Comparison of ENCODE assay signal across 1 cellular context in genomic region chr3:57951106-57951882, GRCh38.
A peak's percentile ranks its signal among the peaks of the same experiment; 100 is the strongest.
TF ChIP-seq lines count a peak whose summit lies in the region.

No MANE protein-coding gene starts in this region.

TF ChIP-seq in K562, 482 proteins besides CTCF, POLR2A, EP300 and RAD21 (continued from another document and continues in another):
- TF ChIP-seq NRF1 (conservative IDR thresholded peaks at IDR 0.05 in 1 of 2, IDR thresholded peaks at IDR 0.05 in 1 of 2), result 0 out of 4 replicates have a peak, but pooled peaks of 1 of the 2 experiments have one; percentile 32
- peak; percentile 95 for TF ChIP-seq ATF3 (IDR thresholded peaks at IDR 0.05)
- TF ChIP-seq ATF3 (CRISPR knock-in tag; conservative IDR thresholded peaks at IDR 0.05), result no peak
- no peak for TF ChIP-seq ZNF444 (CRISPR knock-in tag; IDR thresholded peaks at IDR 0.05)
- TF ChIP-seq ZNF174 (CRISPR knock-in tag; IDR thresholded peaks at IDR 0.05), result no peak
- TF ChIP-seq ZNF655 (CRISPR knock-in tag; IDR thresholded peaks at IDR 0.05), result no peak
- peak; percentile 91 for TF ChIP-seq ATF7 (IDR thresholded peaks at IDR 0.05)
- peak; percentile 39; the same call in 1 of the 2 replicates for TF ChIP-seq ESRRA (IDR thresholded peaks at IDR 0.05; ENCODE audit: borderline replicate concordance, low read depth)
- TF ChIP-seq CBFA2T2 (conservative IDR thresholded peaks at IDR 0.05), result no peak
- peak; percentile 45; the same call in 1 of the 2 replicates for TF ChIP-seq CBFA2T3 (IDR thresholded peaks at IDR 0.05)
- no peak for TF ChIP-seq ZNF143 (CRISPR knock-in tag; IDR thresholded peaks at IDR 0.05)
- TF ChIP-seq GTF3C2 (IDR thresholded peaks at IDR 0.05; ENCODE audit: borderline replicate concordance, extremely low read depth, insufficient read length), result no peak
- TF ChIP-seq PCBP1 (IDR thresholded peaks at IDR 0.05; ENCODE audit: low read depth, low read length, poor library complexity, severe bottlenecking), result no peak
- TF ChIP-seq MTF1 (CRISPR knock-in tag; IDR thresholded peaks at IDR 0.05; ENCODE audit: borderline replicate concordance), result no peak
- peak; percentile 96 for TF ChIP-seq MEIS2 (IDR thresholded peaks at IDR 0.05; ENCODE audit: partially characterized antibody)
- TF ChIP-seq NCOA6 (IDR thresholded peaks at IDR 0.05), result no peak
- TF ChIP-seq MED1 (CRISPR knock-in tag; IDR thresholded peaks at IDR 0.05; ENCODE audit: borderline replicate concordance), result no peak
- no peak for TF ChIP-seq ZKSCAN1 (IDR thresholded peaks at IDR 0.05; ENCODE audit: low read depth, low read length)
- peak; percentile 17 for TF ChIP-seq MGA (IDR thresholded peaks at IDR 0.05)
- TF ChIP-seq ZNF212 (CRISPR knock-in tag; IDR thresholded peaks at IDR 0.05), result no peak
- TF ChIP-seq ZNF41 (CRISPR knock-in tag; conservative IDR thresholded peaks at IDR 0.05), result no peak
- TF ChIP-seq ZZZ3 (IDR thresholded peaks at IDR 0.05), result no peak
- no peak for TF ChIP-seq FUS (optimal IDR thresholded peaks at IDR 0.05; ENCODE audit: low read depth, low read length)
- TF ChIP-seq MAZ (CRISPR knock-in tag; conservative IDR thresholded peaks at IDR 0.05 in 1 of 2, IDR thresholded peaks at IDR 0.05 in 1 of 2), result no peak
- TF ChIP-seq ZNF589 (CRISPR knock-in tag; IDR thresholded peaks at IDR 0.05; ENCODE audit: low read depth), result peak; percentile 60; the same call in 1 of the 2 replicates
- TF ChIP-seq NR4A1 (CRISPR knock-in tag; IDR thresholded peaks at IDR 0.05), result no peak
- TF ChIP-seq NR4A1 (tag; IDR thresholded peaks at IDR 0.05), result no peak
- TF ChIP-seq HMBOX1 (IDR thresholded peaks at IDR 0.05), result no peak
- TF ChIP-seq NCOA2 (IDR thresholded peaks at IDR 0.05; ENCODE audit: partially characterized antibody in 2 of 2), result no peak
- 0 out of 2 replicates have a peak, but pooled peaks have one; percentile 46 for TF ChIP-seq BACH1 (tag; IDR thresholded peaks at IDR 0.05)
- no peak for TF ChIP-seq ZFP91 (CRISPR knock-in tag; IDR thresholded peaks at IDR 0.05)
- TF ChIP-seq MAFK (IDR thresholded peaks at IDR 0.05; ENCODE audit: low read length), result peak; percentile 29; the same call in 1 of the 2 replicates
- peak; percentile 9 for TF ChIP-seq FOS (IDR thresholded peaks at IDR 0.05; ENCODE audit: extremely low read depth, insufficient read length)
- TF ChIP-seq MAFG (tag; conservative IDR thresholded peaks at IDR 0.05), result no peak
- TF ChIP-seq RBM22 (IDR thresholded peaks at IDR 0.05; ENCODE audit: low read depth, low read length, poor library complexity, severe bottlenecking), result no peak
- no peak for TF ChIP-seq SP2 (IDR thresholded peaks at IDR 0.05; ENCODE audit: extremely low read depth, low read depth, low read length, poor library complexity, severe bottlenecking)
- TF ChIP-seq HINFP (tag; conservative IDR thresholded peaks at IDR 0.05; ENCODE audit: low read depth), result no peak
- TF ChIP-seq IRF1 (CRISPR knock-in tag; IDR thresholded peaks at IDR 0.05; ENCODE audit: borderline replicate concordance), result no peak
- TF ChIP-seq HMG20A (CRISPR knock-in tag; conservative IDR thresholded peaks at IDR 0.05), result no peak
- TF ChIP-seq ZNF24 (IDR thresholded peaks at IDR 0.05), result no peak
- TF ChIP-seq ZSCAN32 (CRISPR knock-in tag; IDR thresholded peaks at IDR 0.05), result no peak
- TF ChIP-seq LCOR (CRISPR knock-in tag; IDR thresholded peaks at IDR 0.05), result no peak
- TF ChIP-seq ZNF764 (CRISPR knock-in tag; IDR thresholded peaks at IDR 0.05; ENCODE audit: low read depth), result no peak
